In genomic region chr2:236692937-236693336, GRCh38 we compare ENCODE assay signal across 26 cellular contexts.
"Had no signal": no experiment of that assay in that cellular context is flagged by ENCODE, and none has a peak within 500 bp of the region (broad histone marks: within the 10 kb centered on the region; RNA-seq: fewer than 3 reads in every experiment).

No MANE protein-coding gene starts in this region.

- H3K4me1 Mint-ChIP-seq: activated CD4-positive, alpha-beta T cell treated with anti-CD3 and anti-CD28 coated beads for 36 hours; activated CD4-positive, alpha-beta T cell treated with anti-CD3 and anti-CD28 coated beads, Interleukin-2, amount 10 ng/mL, durations not matched to agents 24 days and 14 days; activated naive CD4-positive, alpha-beta T cell treated with anti-CD3 and anti-CD28 coated beads, Interleukin-2, amount 50 U/mL, for 24 hours; activated naive CD8-positive, alpha-beta T cell treated with anti-CD3 and anti-CD28 coated beads, Interleukin-2, amount 10 ng/mL, durations not matched to agents 7 days and 5 days had no signal

- FAIRE-seq: bronchial epithelial cell, colon had no signal

- H3K4me3 ChIP-seq: ascending aorta, esophagus squamous epithelium, gastroesophageal sphincter, heart right ventricle had no signal

- H3K27ac ChIP-seq: ascending aorta, brain microvascular endothelial cell, esophagus squamous epithelium, gastroesophageal sphincter, heart right ventricle had no signal

- H3K36me3 ChIP-seq: ascending aorta, brain microvascular endothelial cell, esophagus squamous epithelium, gastroesophageal sphincter, heart right ventricle had no signal

- H3K27ac Mint-ChIP-seq: activated CD4-positive, alpha-beta memory T cell treated with anti-CD3 and anti-CD28 coated beads for 36 hours; activated CD4-positive, alpha-beta T cell treated with anti-CD3 and anti-CD28 coated beads for 36 hours; activated CD4-positive, alpha-beta T cell treated with anti-CD3 and anti-CD28 coated beads, Interleukin-2, amount 10 ng/mL, durations not matched to agents 24 days and 14 days; activated naive CD4-positive, alpha-beta T cell treated with anti-CD3 and anti-CD28 coated beads for 36 hours; activated naive CD4-positive, alpha-beta T cell treated with anti-CD3 and anti-CD28 coated beads, Interleukin-2, amount 50 U/mL, for 24 hours; activated naive CD8-positive, alpha-beta T cell treated with anti-CD3 and anti-CD28 coated beads, Interleukin-2, amount 10 ng/mL, durations not matched to agents 7 days and 5 days; activated T-cell treated with anti-CD3 and anti-CD28 coated beads, Interleukin-2, amount 50 U/mL, for 24 hours; activated T-cell treated with anti-CD3 and anti-CD28 coated beads, Interleukin-2, amount 50 U/mL, for 72 hours; effector memory CD8-positive, alpha-beta T cell had no signal

- ATAC-seq: activated CD4-positive, alpha-beta T cell treated with anti-CD3 and anti-CD28 coated beads for 36 hours; activated T-cell treated with anti-CD3 and anti-CD28 coated beads, Interleukin-2, amount 50 U/mL, for 72 hours; effector memory CD8-positive, alpha-beta T cell; gastroesophageal sphincter; heart right ventricle had no signal

- H3K9me3 Mint-ChIP-seq: activated CD4-positive, alpha-beta memory T cell treated with anti-CD3 and anti-CD28 coated beads for 36 hours; activated CD4-positive, alpha-beta T cell treated with anti-CD3 and anti-CD28 coated beads, Interleukin-2, amount 10 ng/mL, durations not matched to agents 24 days and 14 days; activated naive CD4-positive, alpha-beta T cell treated with anti-CD3 and anti-CD28 coated beads for 36 hours; activated naive CD4-positive, alpha-beta T cell treated with anti-CD3 and anti-CD28 coated beads, Interleukin-2, amount 50 U/mL, for 24 hours; activated naive CD8-positive, alpha-beta T cell treated with anti-CD3 and anti-CD28 coated beads, Interleukin-2, amount 10 ng/mL, durations not matched to agents 7 days and 5 days; activated T-cell treated with anti-CD3 and anti-CD28 coated beads, Interleukin-2, amount 50 U/mL, for 24 hours; activated T-cell treated with anti-CD3 and anti-CD28 coated beads, Interleukin-2, amount 50 U/mL, for 72 hours; effector memory CD8-positive, alpha-beta T cell had no signal

- H3K27me3 ChIP-seq: ascending aorta, brain microvascular endothelial cell, esophagus squamous epithelium had no signal

- DNase-seq: activated CD4-positive, alpha-beta memory T cell treated with anti-CD3 and anti-CD28 coated beads for 36 hours; activated CD4-positive, alpha-beta T cell treated with anti-CD3 and anti-CD28 coated beads for 36 hours; activated CD4-positive, alpha-beta T cell treated with anti-CD3 and anti-CD28 coated beads, Interleukin-2, amount 10 ng/mL, durations not matched to agents 24 days and 14 days; activated CD4-positive, CD25-positive, alpha-beta regulatory T cell; activated CD4-positive, CD25-positive, alpha-beta regulatory T cell treated with anti-CD3 and anti-CD28 coated beads, Interleukin-2, amount 50 U/mL, for 72 hours; activated CD8-positive, alpha-beta memory T cell treated with anti-CD3 and anti-CD28 coated beads, Interleukin-2, amount 50 U/mL, for 48 hours; activated naive CD4-positive, alpha-beta T cell treated with anti-CD3 and anti-CD28 coated beads for 36 hours; activated naive CD8-positive, alpha-beta T cell treated with anti-CD3 and anti-CD28 coated beads, Interleukin-2, amount 10 ng/mL, durations not matched to agents 7 days and 5 days; activated T-cell treated with anti-CD3 and anti-CD28 coated beads for 4 hours; activated T-cell treated with anti-CD3 and anti-CD28 coated beads, Interleukin-2, amount 50 U/mL, for 72 hours; brain microvascular endothelial cell; cortex of kidney; dermis blood vessel endothelial cell; effector CD4-positive, alpha-beta T cell; effector memory CD8-positive, alpha-beta T cell; erythroblast; esophagus squamous epithelium; foreskin melanocyte; heart right ventricle; T-helper 2 cell had no signal

- H3K36me3 Mint-ChIP-seq: activated CD4-positive, alpha-beta memory T cell treated with anti-CD3 and anti-CD28 coated beads for 36 hours; activated naive CD4-positive, alpha-beta T cell treated with anti-CD3 and anti-CD28 coated beads, Interleukin-2, amount 50 U/mL, for 24 hours; activated naive CD8-positive, alpha-beta T cell treated with anti-CD3 and anti-CD28 coated beads, Interleukin-2, amount 10 ng/mL, durations not matched to agents 7 days and 5 days had no signal

- H3K4me3 Mint-ChIP-seq: activated CD4-positive, alpha-beta memory T cell treated with anti-CD3 and anti-CD28 coated beads for 36 hours; activated CD4-positive, alpha-beta T cell treated with anti-CD3 and anti-CD28 coated beads for 36 hours; activated CD4-positive, alpha-beta T cell treated with anti-CD3 and anti-CD28 coated beads, Interleukin-2, amount 10 ng/mL, durations not matched to agents 24 days and 14 days; activated naive CD4-positive, alpha-beta T cell treated with anti-CD3 and anti-CD28 coated beads for 36 hours; activated naive CD4-positive, alpha-beta T cell treated with anti-CD3 and anti-CD28 coated beads, Interleukin-2, amount 50 U/mL, for 24 hours; activated naive CD8-positive, alpha-beta T cell treated with anti-CD3 and anti-CD28 coated beads, Interleukin-2, amount 10 ng/mL, durations not matched to agents 7 days and 5 days; activated T-cell treated with anti-CD3 and anti-CD28 coated beads, Interleukin-2, amount 50 U/mL, for 24 hours; activated T-cell treated with anti-CD3 and anti-CD28 coated beads, Interleukin-2, amount 50 U/mL, for 72 hours; effector memory CD8-positive, alpha-beta T cell had no signal

- H3K9me3 ChIP-seq: ascending aorta, esophagus squamous epithelium, gastroesophageal sphincter, heart right ventricle had no signal
